ENCODE assay signal across 8 cellular contexts in the genomic region with DNA sequence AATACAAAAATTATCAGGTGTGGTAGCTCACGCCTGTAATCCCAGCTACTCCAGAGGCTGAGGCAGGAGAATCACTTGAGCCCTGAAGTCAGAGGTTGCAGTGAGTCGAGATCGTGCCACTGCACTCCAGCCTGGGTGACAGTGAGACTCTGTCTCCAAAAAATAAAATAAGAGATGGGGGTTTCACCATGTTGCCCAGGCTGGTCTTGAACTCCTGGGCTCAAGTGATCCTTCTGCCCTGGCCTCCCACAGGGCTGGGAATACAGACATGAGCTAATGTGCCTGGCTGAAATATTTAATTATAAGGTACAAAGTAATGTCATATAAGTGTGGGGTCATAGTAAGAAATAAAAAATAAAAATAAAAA. TPM values are rescaled to one million over a fixed set of nuclear protein-coding genes. Genes with fewer than 3 reads are reported as not detected.
DNase-seq lines count a peak whose midpoint lies in the region; ATAC-seq and TF ChIP-seq lines count a peak whose summit lies in the region.
"Not testable (repeated sequence)": the region's sequence is repeated elsewhere in the genome, so short reads cannot be mapped to it uniquely, and the experiment has no call there.

No MANE protein-coding gene starts in this region.

- CTCF ChIA-PET in OCI-LY7 (lab: Charles Lee; ENCODE audit: unreplicated experiment): interaction anchor here (1.4 to 2.0 kb wide), 3 partner anchors 12 to 22 kb away, joined by 3 to 8 read pairs (median 6); no protein-coding TSS in a partner anchor
- CTCF ChIA-PET in activated CD8-positive, alpha-beta memory T cell treated with anti-CD3 and anti-CD28 coated beads, Interleukin-2, amount 10 ng/mL, durations not matched to agents 7 days and 5 days (lab: Charles Lee): interaction anchor here (1.6 to 25.8 kb wide), 4 partner anchors 9 to 22 kb away, joined by 5 to 553 read pairs (median 40); no protein-coding TSS in a partner anchor
- CTCF ChIA-PET in MCF 10A (lab: Yijun Ruan, JAX): interaction anchor here (0.6 to 12.3 kb wide), 5 partner anchors 7 to 570 kb away, joined by 3 to 170 read pairs (median 5); no protein-coding TSS in a partner anchor

- H3K4me2 ChIP-seq in DOHH2 (ENCODE audit: low read length) (peak overlapping the region; percentile 73), OCI-LY7 (ENCODE audit: low read length) (peak overlapping the region; percentile 88)

- not testable (repeated sequence) for TF ChIP-seq CTCF in DOHH2 (IDR thresholded peaks at IDR 0.05; ENCODE audit: low read depth, low read length, poor library complexity, severe bottlenecking); OCI-LY7 (conservative IDR thresholded peaks at IDR 0.05; ENCODE audit: low read length); MCF 10A (IDR thresholded peaks at IDR 0.05; ENCODE audit: unreplicated experiment); foreskin keratinocyte (conservative IDR thresholded peaks at IDR 0.05); mesothelial cell of epicardium (IDR thresholded peaks at IDR 0.05; ENCODE audit: unreplicated experiment); sigmoid colon (IDR thresholded peaks at IDR 0.05); type B pancreatic cell (conservative IDR thresholded peaks at IDR 0.05)

- H3K4me3 ChIP-seq in DOHH2 (ENCODE audit: low read length) (peak overlapping the region; percentile 97), OCI-LY7 (ENCODE audit: low read depth, low read length, poor library complexity, severe bottlenecking) (peak overlapping the region; percentile 86)
- H3K4me3 ChIP-seq in sigmoid colon: not testable (repeated sequence)

- not testable (repeated sequence) for H3K27me3 Mint-ChIP-seq in activated CD8-positive, alpha-beta memory T cell treated with anti-CD3 and anti-CD28 coated beads, Interleukin-2, amount 10 ng/mL, durations not matched to agents 7 days and 5 days; MCF 10A (ENCODE audit: insufficient read depth, unreplicated experiment); mesothelial cell of epicardium (ENCODE audit: low read depth)
- H3K27me3 Mint-ChIP-seq in type B pancreatic cell: peaks cover 17% of the 10 kb centered on the region

- not testable (repeated sequence) for BruUV-seq in OCI-LY7 (replicated peaks; lab: Mats Ljungman, UMichigan); MCF 10A (replicated peaks; lab: Mats Ljungman, UMichigan)

- H3F3A ChIP-seq in DOHH2 (ENCODE audit: control insufficient read depth, insufficient read depth): peaks cover 57% of the 10 kb centered on the region

- H3K4me3 Mint-ChIP-seq in activated CD8-positive, alpha-beta memory T cell treated with anti-CD3 and anti-CD28 coated beads, Interleukin-2, amount 10 ng/mL, durations not matched to agents 7 days and 5 days: peak overlapping the region; percentile 98
- H3K4me3 Mint-ChIP-seq in MCF 10A (ENCODE audit: unreplicated experiment) (peak overlapping the region; percentile 95), mesothelial cell of epicardium (peak overlapping the region; percentile 61), type B pancreatic cell (peak overlapping the region; percentile 87)

- peaks cover 75% of the 10 kb centered on the region for H3K4me1 Mint-ChIP-seq in activated CD8-positive, alpha-beta memory T cell treated with anti-CD3 and anti-CD28 coated beads, Interleukin-2, amount 10 ng/mL, durations not matched to agents 7 days and 5 days
- H3K4me1 Mint-ChIP-seq in MCF 10A (ENCODE audit: insufficient read depth, unreplicated experiment) (peaks cover 45% of the 10 kb centered on the region), mesothelial cell of epicardium (peaks cover 72% of the 10 kb centered on the region), type B pancreatic cell (ENCODE audit: unreplicated experiment) (peaks cover 53% of the 10 kb centered on the region)

- H4K20me1 ChIP-seq in DOHH2 (ENCODE audit: control insufficient read depth, insufficient read depth, low read depth, low read length); OCI-LY7 (ENCODE audit: insufficient read depth, low read length): not testable (repeated sequence)

- peak overlapping the region; percentile 100 for H3K27ac Mint-ChIP-seq in activated CD8-positive, alpha-beta memory T cell treated with anti-CD3 and anti-CD28 coated beads, Interleukin-2, amount 10 ng/mL, durations not matched to agents 7 days and 5 days
- H3K27ac Mint-ChIP-seq in MCF 10A (ENCODE audit: low read depth, unreplicated experiment) (peak overlapping the region; percentile 100), mesothelial cell of epicardium (peak overlapping the region; percentile 98), type B pancreatic cell (peak overlapping the region; percentile 99)

- H3K9me3 Mint-ChIP-seq in activated CD8-positive, alpha-beta memory T cell treated with anti-CD3 and anti-CD28 coated beads, Interleukin-2, amount 10 ng/mL, durations not matched to agents 7 days and 5 days (ENCODE audit: low read depth); MCF 10A (ENCODE audit: unreplicated experiment); mesothelial cell of epicardium; type B pancreatic cell: not testable (repeated sequence)

- H3K36me3 ChIP-seq in DOHH2 (ENCODE audit: control insufficient read depth, low read length); OCI-LY7 (ENCODE audit: insufficient read depth, low read length); sigmoid colon: not testable (repeated sequence)

- H2AFZ ChIP-seq in OCI-LY7 (ENCODE audit: low read length): peak overlapping the region; percentile 43; the same call in 1 of the 2 replicates

- not testable (repeated sequence) for H3K9me3 ChIP-seq in DOHH2 (ENCODE audit: control insufficient read depth, insufficient read depth, low read length); OCI-LY7 (ENCODE audit: low read length); sigmoid colon

- TF ChIP-seq POLR2A in sigmoid colon (IDR thresholded peaks at IDR 0.05): not testable (repeated sequence)

- not testable (repeated sequence) for H3K36me3 Mint-ChIP-seq in activated CD8-positive, alpha-beta memory T cell treated with anti-CD3 and anti-CD28 coated beads, Interleukin-2, amount 10 ng/mL, durations not matched to agents 7 days and 5 days; mesothelial cell of epicardium
- H3K36me3 Mint-ChIP-seq in MCF 10A (ENCODE audit: insufficient read depth, unreplicated experiment) (peaks cover 42% of the 10 kb centered on the region), type B pancreatic cell (peaks cover 11% of the 10 kb centered on the region)

- peaks cover 77% of the 10 kb centered on the region for H3K4me1 ChIP-seq in DOHH2 (ENCODE audit: control insufficient read depth, low read length)
- H3K4me1 ChIP-seq in OCI-LY7 (ENCODE audit: insufficient read depth, low read length, poor library complexity, severe bottlenecking): peaks cover 68% of the 10 kb centered on the region
- H3K4me1 ChIP-seq in foreskin keratinocyte: peaks cover 49% of the 10 kb centered on the region
- H3K4me1 ChIP-seq in sigmoid colon: peaks cover 5 to 58% (median 45%) of the 10 kb centered on the region in 4 donors

- peak overlapping the region; percentile 98 for H3K27ac ChIP-seq in DOHH2 (ENCODE audit: low read depth, low read length)
- H3K27ac ChIP-seq in OCI-LY7 (ENCODE audit: low read depth, low read length, poor library complexity, severe bottlenecking): peak overlapping the region; percentile 96
- H3K27ac ChIP-seq in foreskin keratinocyte: peak overlapping the region; percentile 100
- H3K27ac ChIP-seq in sigmoid colon: peak overlapping the region; percentile 93 to 100 (median 98)

- TF ChIP-seq EP300 in sigmoid colon (IDR thresholded peaks at IDR 0.05): not testable (repeated sequence)

- DNase-seq in OCI-LY7 (ENCODE audit: low spot score); activated CD8-positive, alpha-beta memory T cell treated with anti-CD3 and anti-CD28 coated beads, Interleukin-2, amount 10 ng/mL, durations not matched to agents 7 days and 5 days; MCF 10A (ENCODE audit: unreplicated experiment); foreskin keratinocyte; mesothelial cell of epicardium (ENCODE audit: low spot score in 2 of 2, unreplicated experiment in 2 of 2); type B pancreatic cell (ENCODE audit: extremely low spot score, unreplicated experiment): not testable (repeated sequence)
- DNase-seq in sigmoid colon: peak; percentile 44

- H3K9me2 ChIP-seq in DOHH2 (replicated peaks; ENCODE audit: control insufficient read depth, low read length); OCI-LY7 (ENCODE audit: insufficient read depth, low read length): not testable (repeated sequence)

- ATAC-seq in activated CD8-positive, alpha-beta memory T cell treated with anti-CD3 and anti-CD28 coated beads, Interleukin-2, amount 10 ng/mL, durations not matched to agents 7 days and 5 days; foreskin keratinocyte: not testable (repeated sequence)

- POLR2A ChIA-PET in OCI-LY7 (lab: Charles Lee) (interaction anchor here (0.6 to 12.4 kb wide), 15 partner anchors 8 to 1265 kb away, joined by 3 to 167 read pairs (median 7); no protein-coding TSS in a partner anchor), MCF 10A (lab: Yijun Ruan, JAX) (interaction anchor here (1.0 to 31.0 kb wide), 7 partner anchors 4 to 298 kb away, joined by 3 to 2121 read pairs (median 18); a partner anchor contains a TSS)

- not testable (repeated sequence) for H3K27me3 ChIP-seq in DOHH2 (ENCODE audit: control insufficient read depth, low read length); foreskin keratinocyte; sigmoid colon

- H3K79me2 ChIP-seq in DOHH2 (ENCODE audit: control insufficient read depth, low read length): peaks cover 25% of the 10 kb centered on the region
- peaks cover 29% of the 10 kb centered on the region for H3K79me2 ChIP-seq in OCI-LY7 (ENCODE audit: insufficient read depth, low read depth, low read length)

- 91% methylated on average over 3 of the region's 3 CpGs for WGBS in sigmoid colon, 2 donors

- intact Hi-C loops in OCI-LY7 (cut with micrococcal nuclease; ENCODE audit: unreplicated experiment) (loop anchor here (5.0 kb wide), 1 partner anchor 311 kb away; no protein-coding TSS in a partner anchor), sigmoid colon (cut with DNase I) (loop anchor here (10.0 kb wide), 1 partner anchor 534 kb away; no protein-coding TSS in a partner anchor)
- intact Hi-C loops in MCF 10A (cut with micrococcal nuclease): not testable (repeated sequence)

RNA-seq across cellular contexts. Expression of a gene that starts 4.2 kb away (rescaled TPM):
- 425 and 431 TPM in 2 replicates for total RNA-seq in OCI-LY7 (2014; rRNA removed; shearing (Covaris generic))
- total RNA-seq in OCI-LY7 (2022) (616 and 682 TPM in 2 replicates), MCF 10A (2022) (1,485 and 1,602 TPM in 2 replicates), foreskin keratinocyte (1,251 and 1,486 TPM in 2 replicates), mesothelial cell of epicardium (718 to 741 TPM (median 720 TPM) in 3 replicates), sigmoid colon (1,000 to 10,000 TPM; 1,126 to 1,785 (median 1,332) TPM), type B pancreatic cell (ENCODE audit: low replicate concordance) (761 and 1,411 TPM in 2 replicates)
- total RNA-seq in activated CD8-positive, alpha-beta memory T cell treated with anti-CD3 and anti-CD28 coated beads, Interleukin-2, amount 10 ng/mL, durations not matched to agents 7 days and 5 days: 1,000 to 10,000 TPM; 1,159 to 1,188 TPM
- polyA plus RNA-seq in foreskin keratinocyte (1,048 and 1,182 TPM in 2 replicates), sigmoid colon (1,000 to 10,000 TPM; 1,056 to 1,508 (median 1,064) TPM)

RNA-seq across cellular contexts. Expression of a gene that starts 54.9 kb away (rescaled TPM):
- total RNA-seq in OCI-LY7 (2014; rRNA removed; shearing (Covaris generic)): 24.4 and 42.9 TPM in 2 replicates
- total RNA-seq in OCI-LY7 (2022) (99.0 and 112 TPM in 2 replicates), MCF 10A (2022) (48.2 and 71.0 TPM in 2 replicates), foreskin keratinocyte (48.4 and 52.1 TPM in 2 replicates), mesothelial cell of epicardium (40.2 to 43.3 TPM (median 40.4 TPM) in 3 replicates), sigmoid colon (10 to 100 TPM in 3 of 4 donors, 1 to 10 TPM in 1; 5.7 to 12.8 (median 10.8) TPM), type B pancreatic cell (ENCODE audit: low replicate concordance) (23.4 and 27.7 TPM in 2 replicates)
- 10 to 100 TPM; 12.6 to 17.2 TPM for total RNA-seq in activated CD8-positive, alpha-beta memory T cell treated with anti-CD3 and anti-CD28 coated beads, Interleukin-2, amount 10 ng/mL, durations not matched to agents 7 days and 5 days
- polyA plus RNA-seq in foreskin keratinocyte (69.5 and 69.7 TPM in 2 replicates), sigmoid colon (10 to 100 TPM in 2 of 3 donors, 1 to 10 TPM in 1; 4.2 to 36.4 (median 16.2) TPM)
